Comparison of ENCODE assay signal across 15 cellular contexts in the genomic region with DNA sequence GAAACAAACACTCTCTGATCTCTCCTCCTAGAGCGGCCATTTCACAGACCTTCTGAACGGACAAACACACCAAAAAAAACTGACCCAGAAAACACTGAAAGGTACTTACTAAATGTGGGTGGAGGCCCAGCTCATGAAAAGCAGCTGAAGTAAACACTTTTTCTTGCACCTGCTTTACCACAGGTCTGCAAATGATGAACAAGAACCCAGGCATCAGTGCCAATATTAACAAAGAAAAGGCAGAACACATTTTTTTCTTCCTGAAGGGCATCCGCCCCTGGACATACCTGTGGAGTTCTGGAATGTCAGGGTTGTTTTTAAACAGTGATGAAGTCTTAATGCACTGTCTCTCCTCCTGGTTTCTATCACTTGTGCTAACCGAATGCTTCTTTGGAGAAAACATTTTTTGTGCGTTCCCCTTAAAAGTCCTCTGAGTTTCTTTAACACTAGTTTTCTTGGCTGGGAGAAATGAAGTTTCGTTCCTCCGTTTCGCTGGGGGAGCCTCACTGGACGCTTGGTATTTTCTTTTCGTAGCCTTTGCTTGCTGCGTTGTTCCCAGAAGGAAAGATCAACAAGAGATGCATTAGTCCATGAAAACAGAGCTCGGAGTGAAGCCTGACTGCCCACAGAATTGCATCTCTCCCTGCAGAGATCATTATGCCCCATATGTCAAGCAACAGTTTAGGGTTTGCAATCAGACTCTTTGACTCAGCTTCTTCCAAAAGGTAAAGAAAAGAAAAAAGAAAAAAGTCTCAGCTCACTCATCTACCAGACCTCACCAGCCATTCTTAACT.
"Had no signal": no experiment of that assay in that cellular context is flagged by ENCODE, and none has a peak within 500 bp of the region (broad histone marks: within the 10 kb centered on the region; RNA-seq: fewer than 3 reads in every experiment).

No MANE protein-coding gene starts in this region.

- H3K27me3 ChIP-seq: ascending aorta, dorsolateral prefrontal cortex, tibial artery, vagina had no signal

- H3K9me3 Mint-ChIP-seq: activated naive CD4-positive, alpha-beta T cell treated with anti-CD3 and anti-CD28 coated beads, Interleukin-2, amount 10 ng/mL, durations not matched to agents 7 days and 5 days; T-cell had no signal

- H3K4me3 ChIP-seq: ascending aorta, psoas muscle, tibial artery, vagina had no signal

- DNase-seq: activated CD4-positive, CD25-positive, alpha-beta regulatory T cell treated with anti-CD3 and anti-CD28 coated beads, Interleukin-2, amount 50 U/mL, for 72 hours; activated naive CD4-positive, alpha-beta T cell treated with anti-CD3 and anti-CD28 coated beads, Interleukin-2, amount 10 ng/mL, durations not matched to agents 7 days and 5 days; activated T-cell treated with anti-CD3 and anti-CD28 coated beads for 4 hours; islet precursor cell; left ventricle myocardium superior; psoas muscle; stimulated activated CD4-positive, alpha-beta T cell treated with anti-CD3 and anti-CD28 coated beads, Interleukin-12 subunit alpha, Interleukin-12 subunit beta, amount 100 ng/mL, for 4 hours; stimulated activated CD4-positive, alpha-beta T cell treated with anti-CD3 and anti-CD28 coated beads, Interleukin-2, amount 100 ng/mL, for 24 hours; T-cell; T-helper 9 cell; tibial artery had no signal

- H3K27ac Mint-ChIP-seq: activated naive CD4-positive, alpha-beta T cell treated with anti-CD3 and anti-CD28 coated beads, Interleukin-2, amount 10 ng/mL, durations not matched to agents 7 days and 5 days; T-cell had no signal

- H3K27me3 Mint-ChIP-seq: activated naive CD4-positive, alpha-beta T cell treated with anti-CD3 and anti-CD28 coated beads, Interleukin-2, amount 10 ng/mL, durations not matched to agents 7 days and 5 days; T-cell had no signal

- H3K4me1 ChIP-seq: ascending aorta, psoas muscle, tibial artery, vagina had no signal

- H3K27ac ChIP-seq: ascending aorta, psoas muscle, tibial artery, vagina had no signal

- H3K4me3 Mint-ChIP-seq: activated naive CD4-positive, alpha-beta T cell treated with anti-CD3 and anti-CD28 coated beads, Interleukin-2, amount 10 ng/mL, durations not matched to agents 7 days and 5 days; T-cell had no signal

- ATAC-seq: esophagus mucosa, left ventricle myocardium superior, psoas muscle, T-cell had no signal

- H3K9me3 ChIP-seq: ascending aorta, psoas muscle, tibial artery, vagina had no signal
